Comparison of ENCODE assay signal across 10 cellular contexts in the genomic region with DNA sequence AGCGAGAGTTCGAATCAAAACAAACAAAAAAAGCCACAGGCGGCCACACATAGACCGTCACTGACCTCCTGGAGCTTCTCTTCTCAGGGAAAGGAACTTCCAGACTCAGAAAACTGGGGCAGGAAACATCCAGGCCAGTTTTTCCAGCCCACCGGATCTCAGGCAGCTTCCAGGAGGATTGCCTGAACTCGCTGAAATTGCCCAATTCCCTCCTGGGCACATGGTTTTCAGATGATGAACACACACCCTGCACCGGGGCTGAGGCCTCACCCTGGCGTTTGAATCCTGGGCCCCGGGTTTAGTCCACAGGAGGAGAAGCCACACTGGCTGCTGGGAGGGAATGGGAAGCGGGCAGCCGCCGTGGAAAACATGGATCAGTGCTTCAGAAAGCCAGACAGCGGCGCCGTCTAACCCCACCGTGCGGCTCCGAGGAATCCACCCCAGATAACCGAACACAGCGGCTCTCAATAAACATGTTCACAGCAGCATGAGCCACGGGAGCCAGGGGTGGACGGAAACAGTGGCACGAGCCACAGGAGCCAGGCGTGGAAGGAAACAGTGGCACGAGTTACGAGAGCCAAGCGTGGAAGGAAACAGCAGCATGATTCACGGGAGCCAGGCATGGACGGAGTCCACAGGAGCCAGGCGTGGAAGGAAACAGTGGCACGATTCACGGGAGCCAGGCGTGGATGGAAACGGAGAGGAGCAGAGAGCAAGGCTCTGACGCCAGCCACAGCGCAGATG. TPM values are rescaled to one million over a fixed set of nuclear protein-coding genes. Genes with fewer than 3 reads are reported as not detected.
A peak's percentile ranks its signal among the peaks of the same experiment; 100 is the strongest.
DNase-seq lines count a peak whose midpoint lies in the region; ATAC-seq and TF ChIP-seq lines count a peak whose summit lies in the region.
"Had no signal": no experiment of that assay in that cellular context is flagged by ENCODE, and none has a peak within 500 bp of the region (broad histone marks: within the 10 kb centered on the region; RNA-seq: fewer than 3 reads in every experiment).

No MANE protein-coding gene starts in this region.

- H3K27me3 ChIP-seq in left lung: no peaks in the 10 kb centered on the region
- H3K27me3 ChIP-seq in upper lobe of right lung: no peaks in the 10 kb centered on the region

- no peaks in the 10 kb centered on the region for H3K9me3 Mint-ChIP-seq in activated CD8-positive, alpha-beta T cell treated with anti-CD3 and anti-CD28 coated beads for 36 hours

- ATAC-seq in left lung (peak; percentile 34), upper lobe of right lung (peak; percentile 70), GM21381 (IDR thresholded peaks at IDR 0.05; ENCODE audit: unreplicated experiment) (no peak)
- ATAC-seq in activated CD8-positive, alpha-beta T cell treated with anti-CD3 and anti-CD28 coated beads for 36 hours: no peak

- H3K36me3 ChIP-seq in left lung: no peaks in the 10 kb centered on the region
- H3K36me3 ChIP-seq in upper lobe of right lung: no peaks in the 10 kb centered on the region

- H3K4me1 ChIP-seq in left lung (peaks cover 13 to 42% of the 10 kb centered on the region in 2 donors), upper lobe of right lung (peaks cover 24% of the 10 kb centered on the region)

- peaks cover 3% of the 10 kb centered on the region for H3K27me3 Mint-ChIP-seq in activated CD8-positive, alpha-beta T cell treated with anti-CD3 and anti-CD28 coated beads for 36 hours

- TF ChIP-seq CTCF in left lung (IDR thresholded peaks at IDR 0.05): no peak
- TF ChIP-seq CTCF in upper lobe of right lung (IDR thresholded peaks at IDR 0.05): no peak
- no peak for TF ChIP-seq CTCF in activated CD8-positive, alpha-beta T cell treated with anti-CD3 and anti-CD28 coated beads for 36 hours (IDR thresholded peaks at IDR 0.05)

- CTCF ChIA-PET in activated CD8-positive, alpha-beta T cell treated with anti-CD3 and anti-CD28 coated beads for 36 hours (lab: Charles Lee): interaction anchor here (0.7 kb wide), 1 partner anchor 9 kb away, joined by 3 read pairs; no protein-coding TSS in a partner anchor

- no peak overlapping the region for H3K27ac Mint-ChIP-seq in activated CD8-positive, alpha-beta T cell treated with anti-CD3 and anti-CD28 coated beads for 36 hours

- no peaks in the 10 kb centered on the region for H3K4me1 Mint-ChIP-seq in activated CD8-positive, alpha-beta T cell treated with anti-CD3 and anti-CD28 coated beads for 36 hours (ENCODE audit: low read depth)

- POLR2A ChIA-PET in activated CD8-positive, alpha-beta T cell treated with anti-CD3 and anti-CD28 coated beads for 36 hours (lab: Charles Lee): no interaction called here

- H3K4me3 Mint-ChIP-seq in activated CD8-positive, alpha-beta T cell treated with anti-CD3 and anti-CD28 coated beads for 36 hours: no peak overlapping the region

- H3K27ac ChIP-seq in left lung (peak overlapping the region; percentile 41 to 51), upper lobe of right lung (peak overlapping the region; percentile 68)

- H3K4me3 ChIP-seq in left lung (no peak overlapping the region), upper lobe of right lung (peak overlapping the region; percentile 3)

- peak; percentile 34 for DNase-seq in DMS53 (lab: John Stamatoyannopoulos, UW)
- DNase-seq in DMS53 treated with DMSO at 0.1 percent for 48 hours (lab: John Stamatoyannopoulos, UW; ENCODE audit: unreplicated experiment): no peak
- peak; percentile 57 for DNase-seq in cerebellar cortex (ENCODE audit: low spot score)
- no peak for DNase-seq in left lung
- no peak for DNase-seq in upper lobe of right lung
- no peak for DNase-seq in NK-92 (lab: John Stamatoyannopoulos, UW; ENCODE audit: unreplicated experiment)
- no peak for DNase-seq in activated CD8-positive, alpha-beta T cell treated with anti-CD3 and anti-CD28 coated beads for 36 hours
- DNase-seq: 8988T, NCI-H2081 treated with DMSO at 0.1 percent for 48 hours had no signal

- no peaks in the 10 kb centered on the region for H3K36me3 Mint-ChIP-seq in activated CD8-positive, alpha-beta T cell treated with anti-CD3 and anti-CD28 coated beads for 36 hours (ENCODE audit: low read depth)

- intact Hi-C loops in left lung (cut with DNase I) (loop anchor here in 1 of 2 donors (10.0 kb wide), 1 partner anchor 206 kb away; a partner anchor contains a TSS), upper lobe of right lung (cut with DNase I) (no loop called here)
- intact Hi-C loops in activated CD8-positive, alpha-beta T cell treated with anti-CD3 and anti-CD28 coated beads for 36 hours (cut with micrococcal nuclease): no loop called here

- H3K9me3 ChIP-seq in left lung (no peaks in the 10 kb centered on the region), upper lobe of right lung (no peaks in the 10 kb centered on the region)

RNA-seq across cellular contexts. Expression of a gene that starts 18.2 kb away (rescaled TPM):
- total RNA-seq in left lung (100 to 1,000 TPM; 236 to 354 TPM), upper lobe of right lung (245 TPM)
- 100 to 1,000 TPM; 581 to 582 TPM for total RNA-seq in activated CD8-positive, alpha-beta T cell treated with anti-CD3 and anti-CD28 coated beads for 36 hours

RNA-seq across cellular contexts. Expression of a gene that starts 28.2 kb away (rescaled TPM):
- total RNA-seq in left lung (10 to 100 TPM; 19.2 to 44.0 TPM), upper lobe of right lung (15.9 TPM)
- total RNA-seq in activated CD8-positive, alpha-beta T cell treated with anti-CD3 and anti-CD28 coated beads for 36 hours: not detected

RNA-seq across cellular contexts. Expression of a gene that starts 42.7 kb away (rescaled TPM):
- 1 to 10 TPM; 1.6 to 1.9 TPM for total RNA-seq in left lung
- total RNA-seq in upper lobe of right lung: 0.46 TPM
- total RNA-seq in activated CD8-positive, alpha-beta T cell treated with anti-CD3 and anti-CD28 coated beads for 36 hours: not detected

RNA-seq across cellular contexts. Expression of a gene that starts 48.6 kb away (rescaled TPM):
- 1 to 10 TPM; 1.3 TPM for total RNA-seq in left lung
- 0.75 TPM for total RNA-seq in upper lobe of right lung
- not detected for total RNA-seq in activated CD8-positive, alpha-beta T cell treated with anti-CD3 and anti-CD28 coated beads for 36 hours

Comparison
In these comparisons a context has a peak if more than half of its experiments do, and no peak if none do; other contexts are left out.
1. DNase-seq: peak in DMS53 (single experiment) and cerebellar cortex (single experiment); none in DMS53 treated with DMSO at 0.1 percent for 48 hours (single experiment), left lung (0 of 2), upper lobe of right lung (single experiment), NK-92 (single experiment) and activated CD8-positive, alpha-beta T cell treated with anti-CD3 and anti-CD28 coated beads for 36 hours (single experiment).
2. ATAC-seq: peak in left lung (single experiment) and upper lobe of right lung (single experiment); none in GM21381 (single experiment) and activated CD8-positive, alpha-beta T cell treated with anti-CD3 and anti-CD28 coated beads for 36 hours (single experiment).
3. RNA of a gene that starts 28.2 kb away (total RNA-seq): 19.2 to 44.0 TPM in left lung and 15.9 TPM in upper lobe of right lung (single experiment); not detected in activated CD8-positive, alpha-beta T cell treated with anti-CD3 and anti-CD28 coated beads for 36 hours; every median in the first group is over 10 times any median in the second.